Comparison of ENCODE assay signal across 1 cellular context in genomic region chr7:43721193-43721806, GRCh38.
TF ChIP-seq lines count a peak whose summit lies in the region.

No MANE protein-coding gene starts in this region.

TF ChIP-seq in HEK293, 187 proteins besides CTCF, POLR2A, EP300 and RAD21 (continued from another document):
- TF ChIP-seq PRDM1 (tag by site-specific recombination; IDR thresholded peaks at IDR 0.05): no peak
